2 cellular contexts compared by ENCODE assay signal in the genomic region with DNA sequence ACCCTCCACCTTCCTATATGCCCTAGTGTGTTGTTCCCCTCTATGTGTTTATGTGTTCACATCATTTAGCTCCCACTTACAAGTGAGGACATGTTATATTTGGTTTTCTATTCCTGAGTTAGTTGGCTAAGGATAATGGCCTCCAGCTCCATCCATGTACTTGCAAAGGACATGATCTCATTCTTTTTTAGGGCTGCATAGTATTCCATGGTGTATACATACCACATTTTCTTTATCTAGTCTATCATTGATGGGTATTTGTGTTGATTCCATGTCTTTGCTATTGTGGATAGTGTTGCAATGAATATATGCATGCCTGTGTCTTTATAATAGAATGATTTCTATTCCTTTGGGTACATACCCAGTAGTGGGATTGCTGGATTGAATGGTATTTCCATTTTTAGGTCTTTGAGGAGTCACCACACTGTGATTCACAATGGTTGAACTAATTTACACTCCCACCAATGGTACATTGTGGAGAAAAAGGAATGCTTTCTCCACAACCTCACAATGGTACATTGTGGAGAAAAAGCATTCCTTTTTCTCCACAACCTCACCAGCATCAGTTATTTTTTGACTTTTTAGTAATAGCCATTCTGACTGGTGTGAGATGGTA.
TF ChIP-seq lines count a peak whose summit lies in the region.

No MANE protein-coding gene starts in this region.

TF ChIP-seq in SK-N-SH, 30 proteins besides CTCF, POLR2A, EP300 and RAD21:
- TF ChIP-seq, protein P1, sequence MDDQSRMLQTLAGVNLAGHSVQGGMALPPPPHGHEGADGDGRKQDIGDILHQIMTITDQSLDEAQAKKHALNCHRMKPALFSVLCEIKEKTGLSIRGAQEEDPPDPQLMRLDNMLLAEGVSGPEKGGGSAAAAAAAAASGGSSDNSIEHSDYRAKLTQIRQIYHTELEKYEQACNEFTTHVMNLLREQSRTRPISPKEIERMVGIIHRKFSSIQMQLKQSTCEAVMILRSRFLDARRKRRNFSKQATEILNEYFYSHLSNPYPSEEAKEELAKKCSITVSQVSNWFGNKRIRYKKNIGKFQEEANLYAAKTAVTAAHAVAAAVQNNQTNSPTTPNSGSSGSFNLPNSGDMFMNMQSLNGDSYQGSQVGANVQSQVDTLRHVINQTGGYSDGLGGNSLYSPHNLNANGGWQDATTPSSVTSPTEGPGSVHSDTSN (IDR thresholded peaks at IDR 0.05), result 0 out of 2 replicates have a peak, but pooled peaks have one; percentile 24
- TF ChIP-seq JUND (IDR thresholded peaks at IDR 0.05), result 0 out of 2 replicates have a peak, but pooled peaks have one; percentile 22

TF ChIP-seq in K562, 482 proteins besides CTCF, POLR2A, EP300 and RAD21:
- TF ChIP-seq RBM25 (IDR thresholded peaks at IDR 0.05; ENCODE audit: low read depth, low read length, severe bottlenecking), result peak; percentile 15
- peak; percentile 26 for TF ChIP-seq ZNF146 (CRISPR knock-in tag; IDR thresholded peaks at IDR 0.05; ENCODE audit: unreplicated experiment)
